Comparison of ENCODE assay signal across 9 cellular contexts in the genomic region with DNA sequence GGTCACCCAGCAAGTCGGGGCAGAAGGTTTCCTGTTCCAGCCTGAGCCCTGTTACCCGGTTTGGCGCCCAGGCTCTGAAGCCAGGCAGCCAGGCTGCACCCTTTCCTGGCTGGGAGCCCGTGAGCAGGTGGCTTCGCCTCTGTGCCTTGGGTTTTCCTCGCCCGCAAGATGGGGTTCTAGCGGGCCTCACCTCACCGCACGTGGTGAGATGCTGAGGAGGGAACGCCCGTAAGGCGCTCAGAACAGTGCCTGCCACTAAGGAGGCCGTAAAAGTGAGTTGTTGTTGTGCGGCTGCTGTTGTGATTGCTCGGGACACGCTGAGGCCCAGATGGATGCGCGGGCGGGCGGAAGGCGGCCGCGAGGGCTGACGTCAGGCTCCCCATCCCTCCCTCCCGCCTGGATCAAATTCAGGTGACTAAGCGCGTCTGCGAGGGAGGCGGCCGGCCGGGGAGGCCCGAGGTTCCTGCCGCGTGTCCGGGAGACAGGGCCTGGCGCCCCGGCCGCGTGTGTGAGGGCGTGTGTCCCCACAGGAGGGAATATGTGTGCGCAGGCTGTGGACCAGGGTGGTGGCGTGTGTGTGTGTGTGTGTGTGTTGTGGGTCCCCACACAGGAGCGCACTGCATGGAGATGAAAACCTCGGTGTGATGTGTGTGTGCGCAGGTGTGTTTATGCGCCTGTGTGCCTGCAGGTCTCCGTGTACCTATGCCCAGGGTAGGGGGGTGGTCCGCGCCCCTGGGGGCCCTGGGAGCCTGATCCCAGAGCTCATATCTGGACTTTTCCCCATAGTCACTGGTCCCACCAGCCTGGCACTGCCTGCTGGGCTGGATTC. TPM values are rescaled to one million over a fixed set of nuclear protein-coding genes. Genes with fewer than 3 reads are reported as not detected.
A peak's percentile ranks its signal among the peaks of the same experiment; 100 is the strongest.
DNase-seq lines count a peak whose midpoint lies in the region; ATAC-seq, FAIRE-seq and TF ChIP-seq lines count a peak whose summit lies in the region.
"Had no signal": no experiment of that assay in that cellular context is flagged by ENCODE, and none has a peak within 500 bp of the region (broad histone marks: within the 10 kb centered on the region; RNA-seq: fewer than 3 reads in every experiment).

No MANE protein-coding gene starts in this region.

- intact Hi-C loops in endothelial cell of umbilical vein (cut with micrococcal nuclease), result no loop called here
- intact Hi-C loops in naive thymus-derived CD4-positive, alpha-beta T cell (cut with micrococcal nuclease), result no loop called here

- POLR2A ChIA-PET in endothelial cell of umbilical vein (lab: Charles Lee), result no interaction called here
- POLR2A ChIA-PET in naive thymus-derived CD4-positive, alpha-beta T cell (lab: Charles Lee), result interaction anchor here (1.3 kb wide), 1 partner anchor 8 kb away, joined by 3 read pairs; no protein-coding TSS in a partner anchor

- H3K27me3 Mint-ChIP-seq in naive thymus-derived CD4-positive, alpha-beta T cell, result peaks cover 0 to 7% (median 0%) of the 10 kb centered on the region in 5 donors

- H3K9me3 ChIP-seq in endothelial cell of umbilical vein (replicated peaks; ENCODE audit: control insufficient read depth, insufficient read depth, low read length), result no peaks in the 10 kb centered on the region
- H3K9me3 ChIP-seq in naive thymus-derived CD4-positive, alpha-beta T cell (ENCODE audit: control insufficient read depth in 2 of 3, low read length in 3 of 3), result no peaks in the 10 kb centered on the region

- BruUV-seq in endothelial cell of umbilical vein (replicated peaks; lab: Mats Ljungman, UMichigan), result TSS peak; percentile 74

- no peaks in the 10 kb centered on the region for H3K9me1 ChIP-seq in endothelial cell of umbilical vein (replicated peaks; ENCODE audit: control insufficient read depth, extremely low read depth, insufficient read depth, low read length)

- dilution Hi-C loops in endothelial cell of umbilical vein (cut with MboI; ENCODE audit: extremely low pct_ligation_motif_present, low sequenced_read_pairs), result no loop called here

- H3K27ac ChIP-seq in endothelial cell of umbilical vein (ENCODE audit: insufficient read depth, low read depth, low read length), result peak overlapping the region; percentile 72
- H3K27ac ChIP-seq in naive thymus-derived CD4-positive, alpha-beta T cell (ENCODE audit: low read depth, low read length), result peak overlapping the region; percentile 24
- H3K27ac ChIP-seq: HL-60 had no signal

- peak overlapping the region in 7 of 9 donors; percentile 32 to 98 (median 84) for H3K27ac Mint-ChIP-seq in naive thymus-derived CD4-positive, alpha-beta T cell

- peak overlapping the region; percentile 26 for H3K9ac ChIP-seq in endothelial cell of umbilical vein (replicated peaks; ENCODE audit: extremely low read depth, insufficient read depth, low read length)

- no peaks in the 10 kb centered on the region for H3K27me3 ChIP-seq in endothelial cell of umbilical vein (ENCODE audit: control insufficient read depth in 2 of 2, insufficient read depth in 2 of 2, low read length in 2 of 2)
- H3K27me3 ChIP-seq in naive thymus-derived CD4-positive, alpha-beta T cell (ENCODE audit: control insufficient read depth in 2 of 2, insufficient read depth in 2 of 2, low read length in 2 of 2), result no peaks in the 10 kb centered on the region

- DNase-seq in EH (ENCODE audit: low read depth) (peak; percentile 92), NCI-H524 (lab: John Stamatoyannopoulos, UW) (peak; percentile 50 to 80), endothelial cell of umbilical vein (ENCODE audit: low read depth, low spot score) (peak; percentile 80), SKM-1 treated with dmso at 0.1 percent for 144 hours (lab: John Stamatoyannopoulos, UW; ENCODE audit: unreplicated experiment) (no peak), LoVo (ENCODE audit: low spot score) (no peak)
- DNase-seq in naive thymus-derived CD4-positive, alpha-beta T cell, result peak in 1 of 9 donors; percentile 23

- peak overlapping the region in 2 of 10 donors; percentile 34 to 75 for H3K4me3 Mint-ChIP-seq in naive thymus-derived CD4-positive, alpha-beta T cell

- no peaks in the 10 kb centered on the region for H4K20me1 ChIP-seq in endothelial cell of umbilical vein (replicated peaks; ENCODE audit: control insufficient read depth, extremely low read depth, insufficient read depth, low read length)

- TF ChIP-seq CTCF in endothelial cell of umbilical vein (IDR thresholded peaks at IDR 0.05; ENCODE audit: extremely low read depth in 1 of 2, insufficient read depth in 1 of 2, low read depth in 1 of 2, low read length in 2 of 2), result no peak

- H2AFZ ChIP-seq in endothelial cell of umbilical vein (ENCODE audit: low read depth, low read length), result no peak overlapping the region

- H3K4me3 ChIP-seq in endothelial cell of umbilical vein (replicated peaks in 1 of 3; ENCODE audit: insufficient read depth in 1 of 3, low read depth in 1 of 3, low read length in 3 of 3), result no peak overlapping the region
- H3K4me3 ChIP-seq in naive thymus-derived CD4-positive, alpha-beta T cell (ENCODE audit: low read length), result no peak overlapping the region

- no peak overlapping the region for H3K4me2 ChIP-seq in endothelial cell of umbilical vein (ENCODE audit: insufficient read depth, low read length)

- H3K4me1 Mint-ChIP-seq in naive thymus-derived CD4-positive, alpha-beta T cell, result peaks cover 35 to 57% (median 48%) of the 10 kb centered on the region in 7 donors

- H3K4me1 ChIP-seq in endothelial cell of umbilical vein (ENCODE audit: control insufficient read depth, extremely low read depth, insufficient read depth, low read length), result peaks cover 62% of the 10 kb centered on the region
- peaks cover 13 to 32% of the 10 kb centered on the region in 2 donors for H3K4me1 ChIP-seq in naive thymus-derived CD4-positive, alpha-beta T cell (ENCODE audit: control insufficient read depth in 2 of 2, insufficient read depth in 2 of 2, low read length in 2 of 2)

- H3K9me3 Mint-ChIP-seq in naive thymus-derived CD4-positive, alpha-beta T cell, result no peaks in the 10 kb centered on the region

- no peak for ATAC-seq in naive thymus-derived CD4-positive, alpha-beta T cell
- ATAC-seq in HG02970 (IDR thresholded peaks at IDR 0.05; ENCODE audit: low FRiP score, unreplicated experiment) (no peak), GM18519 (IDR thresholded peaks at IDR 0.05; ENCODE audit: low FRiP score, unreplicated experiment) (no peak)

- peaks cover 0 to 11% (median 0%) of the 10 kb centered on the region in 5 donors for H3K36me3 Mint-ChIP-seq in naive thymus-derived CD4-positive, alpha-beta T cell

- H3K36me3 ChIP-seq in endothelial cell of umbilical vein (ENCODE audit: control insufficient read depth in 2 of 2, extremely low read depth in 1 of 2, insufficient read depth in 2 of 2, low read length in 2 of 2), result no peaks in the 10 kb centered on the region
- H3K36me3 ChIP-seq in naive thymus-derived CD4-positive, alpha-beta T cell (ENCODE audit: control insufficient read depth in 2 of 3, insufficient read depth in 3 of 3, low read length in 3 of 3), result peaks cover 0 to 12% (median 0%) of the 10 kb centered on the region in 3 experiments

- H3K79me2 ChIP-seq in endothelial cell of umbilical vein (ENCODE audit: control insufficient read depth, insufficient read depth, low read length), result peaks cover 21% of the 10 kb centered on the region

- TF ChIP-seq POLR2A in endothelial cell of umbilical vein (IDR thresholded peaks at IDR 0.05; ENCODE audit: low read depth, low read length), result no peak

- CTCF ChIA-PET in endothelial cell of umbilical vein (lab: Charles Lee), result no interaction called here
- CTCF ChIA-PET in naive thymus-derived CD4-positive, alpha-beta T cell (lab: Charles Lee), result no interaction called here

- FAIRE-seq in endothelial cell of umbilical vein (lab: Jason Lieb, UNC), result peak; percentile 46

TF ChIP-seq in endothelial cell of umbilical vein, 7 proteins besides CTCF, POLR2A, EP300 and RAD21 (continues in another document):
- TF ChIP-seq POLR2AphosphoS5 (IDR thresholded peaks at IDR 0.05; ENCODE audit: insufficient read depth, low read depth, low read length), result peak; percentile 21

RNA-seq across cellular contexts. Expression of a gene that starts 4.3 kb away (rescaled TPM):
- total RNA-seq in endothelial cell of umbilical vein, result 5.7 and 6.1 TPM in 2 replicates
- 4.3 and 4.5 TPM in 2 replicates for polyA plus RNA-seq in endothelial cell of umbilical vein
- polyA plus RNA-seq in endothelial cell of umbilical vein (2011; cell fraction: cytosol; rRNA removed), result 3.1 and 3.6 TPM in 2 replicates
- polyA plus RNA-seq in endothelial cell of umbilical vein (2011; cell fraction: nucleus; rRNA removed), result 12.1 and 12.3 TPM in 2 replicates
- 4.0 and 5.3 TPM in 2 replicates for polyA plus RNA-seq in endothelial cell of umbilical vein (2012)
- 3.2 and 5.7 TPM in 2 replicates for polyA minus RNA-seq in endothelial cell of umbilical vein
- polyA minus RNA-seq in endothelial cell of umbilical vein (2011; cell fraction: cytosol; rRNA and poly(A)+ RNA removed), result 10.8 TPM
- 4.3 and 5.5 TPM in 2 replicates for polyA minus RNA-seq in endothelial cell of umbilical vein (2011; cell fraction: nucleus; rRNA and poly(A)+ RNA removed)
- total RNA-seq in naive thymus-derived CD4-positive, alpha-beta T cell, result 10 to 100 TPM in 2 of 5 experiments, 1 to 10 TPM in 3; 4.8 to 12.5 (median 6.3) TPM
- 1 to 10 TPM; 2.3 to 3.2 TPM for polyA plus RNA-seq in naive thymus-derived CD4-positive, alpha-beta T cell

RNA-seq across cellular contexts. Expression of a gene that starts 27.7 kb away (rescaled TPM):
- not detected in 2 replicates for total RNA-seq in endothelial cell of umbilical vein
- polyA plus RNA-seq in endothelial cell of umbilical vein, result 0.05 TPM in 1 of 2 replicates, not detected in the other
- polyA plus RNA-seq in endothelial cell of umbilical vein (2011; cell fraction: cytosol; rRNA removed), result 0.03 TPM in 1 of 2 replicates, not detected in the other
- polyA plus RNA-seq in endothelial cell of umbilical vein (2011; cell fraction: nucleus; rRNA removed), result 0.05 and 0.08 TPM in 2 replicates
- 0.10 TPM in 1 of 2 replicates, not detected in the other for polyA plus RNA-seq in endothelial cell of umbilical vein (2012)
- 0.17 TPM in 1 of 2 replicates, not detected in the other for polyA minus RNA-seq in endothelial cell of umbilical vein
- polyA minus RNA-seq in endothelial cell of umbilical vein (2011; cell fraction: cytosol; rRNA and poly(A)+ RNA removed), result not detected
- not detected in 2 replicates for polyA minus RNA-seq in endothelial cell of umbilical vein (2011; cell fraction: nucleus; rRNA and poly(A)+ RNA removed)
- 10 to 100 TPM in 1 of 5 experiments, 1 to 10 TPM in 1, under 1 TPM in 2, not detected in 1; 0.27 to 53.7 (median 2.7) TPM for total RNA-seq in naive thymus-derived CD4-positive, alpha-beta T cell
- polyA plus RNA-seq in naive thymus-derived CD4-positive, alpha-beta T cell, result not detected

RNA-seq across cellular contexts. Expression of a gene that starts 42.5 kb away (rescaled TPM):
- 51.1 and 52.2 TPM in 2 replicates for total RNA-seq in endothelial cell of umbilical vein
- 13.7 and 18.2 TPM in 2 replicates for polyA plus RNA-seq in endothelial cell of umbilical vein
- polyA plus RNA-seq in endothelial cell of umbilical vein (2011; cell fraction: cytosol; rRNA removed), result 11.9 and 12.1 TPM in 2 replicates
- 62.7 and 82.9 TPM in 2 replicates for polyA plus RNA-seq in endothelial cell of umbilical vein (2011; cell fraction: nucleus; rRNA removed)
- 38.9 and 40.6 TPM in 2 replicates for polyA plus RNA-seq in endothelial cell of umbilical vein (2012)
- polyA minus RNA-seq in endothelial cell of umbilical vein, result 23.0 and 28.6 TPM in 2 replicates
- polyA minus RNA-seq in endothelial cell of umbilical vein (2011; cell fraction: cytosol; rRNA and poly(A)+ RNA removed), result 7.9 TPM
- polyA minus RNA-seq in endothelial cell of umbilical vein (2011; cell fraction: nucleus; rRNA and poly(A)+ RNA removed), result 27.6 and 51.3 TPM in 2 replicates
- total RNA-seq in naive thymus-derived CD4-positive, alpha-beta T cell, result 10 to 100 TPM; 40.6 to 49.4 (median 46.7) TPM
- 10 to 100 TPM in 1 of 2 donors, 1 to 10 TPM in 1; 7.8 to 14.7 TPM for polyA plus RNA-seq in naive thymus-derived CD4-positive, alpha-beta T cell

Comparison
In these comparisons a context has a peak if more than half of its experiments do, and no peak if none do; other contexts are left out.
1. DNase-seq: peak in EH (single experiment), NCI-H524 (2 of 2) and endothelial cell of umbilical vein (single experiment); none in SKM-1 treated with dmso at 0.1 percent for 144 hours (single experiment) and LoVo (single experiment).